ENCODE assay signal across 16 cellular contexts in genomic region chr19:43198686-43199419, GRCh38. TPM values are rescaled to one million over a fixed set of nuclear protein-coding genes. Genes with fewer than 3 reads are reported as not detected.
DNase-seq lines count a peak whose midpoint lies in the region; ATAC-seq and TF ChIP-seq lines count a peak whose summit lies in the region.
"Not testable (repeated sequence)": the region's sequence is repeated elsewhere in the genome, so short reads cannot be mapped to it uniquely, and the experiment has no call there.
"Had no signal": no experiment of that assay in that cellular context is flagged by ENCODE, and none has a peak within 500 bp of the region (broad histone marks: within the 10 kb centered on the region; RNA-seq: fewer than 3 reads in every experiment).

No MANE protein-coding gene starts in this region.

- H3K9ac ChIP-seq in IMR-90 (ENCODE audit: low read depth, low read length); mammary epithelial cell (ENCODE audit: insufficient read depth, low read length): not testable (repeated sequence)

- H2BK120ac ChIP-seq in IMR-90 (ENCODE audit: low read depth, low read length), result not testable (repeated sequence)

- H2BK5ac ChIP-seq in IMR-90 (ENCODE audit: low read depth, low read length, poor library complexity, severe bottlenecking), result not testable (repeated sequence)

- H3K9me3 ChIP-seq in IMR-90 (ENCODE audit: control insufficient read depth, insufficient read depth, low read length); mammary epithelial cell (replicated peaks; ENCODE audit: insufficient read depth, low read length); testis: not testable (repeated sequence)

- DNase-seq in BJ (ENCODE audit: low read depth); IMR-90; mammary epithelial cell: not testable (repeated sequence)
- DNase-seq in ELR (ENCODE audit: low read depth), result peak; percentile 19
- DNase-seq in OCI-M1 (lab: John Stamatoyannopoulos, UW), result peak; percentile 18
- peak; percentile 5 to 23 for DNase-seq in activated CD4-positive, alpha-beta T cell treated with anti-CD3 and anti-CD28 coated beads, Interleukin-2, amount 50 U/mL, for 48 hours
- peak; percentile 57 for DNase-seq in glutamatergic neuron
- DNase-seq in testis, result peak; percentile 52

- H3K4me1 Mint-ChIP-seq in glutamatergic neuron (ENCODE audit: low read depth, unreplicated experiment), result not testable (repeated sequence)

- H4K8ac ChIP-seq in IMR-90 (ENCODE audit: low read depth in 2 of 2, low read length in 2 of 2), result 0 out of 4 replicates have a peak overlapping the region, but pooled peaks of 1 of the 2 experiments have one; percentile 16

- intact Hi-C loops in IMR-90 (cut with micrococcal nuclease); mammary epithelial cell (cut with micrococcal nuclease); testis (cut with DNase I; ENCODE audit: low total_unique reads): not testable (repeated sequence)

- not testable (repeated sequence) for ATAC-seq in IMR-90 (ENCODE audit: low read depth)

- not testable (repeated sequence) for H4K20me1 ChIP-seq in IMR-90 (ENCODE audit: insufficient read depth, low read length); mammary epithelial cell (ENCODE audit: insufficient read depth, low read length)

- dilution Hi-C loops in IMR-90 (cut with HindIII; ENCODE audit: low sequenced_read_pairs, unreplicated experiment); mammary epithelial cell (cut with HindIII; ENCODE audit: low sequenced_read_pairs): not testable (repeated sequence)

- H3K4me3 ChIP-seq in BJ (ENCODE audit: low read depth, low read length); IMR-90 (ENCODE audit: insufficient read depth, low read depth, low read length); mammary epithelial cell (replicated peaks in 1 of 3; ENCODE audit: insufficient read depth in 1 of 3, low read depth in 2 of 3, low read length in 3 of 3); testis: not testable (repeated sequence)

- not testable (repeated sequence) for H3K4me2 ChIP-seq in IMR-90 (ENCODE audit: low read depth, low read length); mammary epithelial cell (ENCODE audit: insufficient read depth, low read depth, low read length)

- H3K4me3 Mint-ChIP-seq in glutamatergic neuron (ENCODE audit: unreplicated experiment), result not testable (repeated sequence)

- not testable (repeated sequence) for H3K27ac Mint-ChIP-seq in glutamatergic neuron (ENCODE audit: unreplicated experiment)

- not testable (repeated sequence) for TF ChIP-seq POLR2A in IMR-90 (IDR thresholded peaks at IDR 0.05; ENCODE audit: low read depth, low read length); testis (IDR thresholded peaks at IDR 0.05)

- not testable (repeated sequence) for H3K18ac ChIP-seq in IMR-90 (ENCODE audit: low read depth, low read length)

- WGBS in IMR-90 (ENCODE audit: extremely low coverage in 2 of 2, insufficient read length in 1 of 2), 2 experiments, result no CpG with 5 or more reads among the region's 5 CpGs
- 83% methylated on average over 4 of the region's 5 CpGs for WGBS in mammary epithelial cell (ENCODE audit: low coverage, missing lambda C conversion rate)
- 44 to 72% methylated on average over 5 of the region's 5 CpGs for WGBS in testis, 2 donors

- peak overlapping the region; percentile 39; the same call in 1 of the 2 replicates for H2AK5ac ChIP-seq in IMR-90 (ENCODE audit: low read depth, low read length)

- H3K27ac ChIP-seq in IMR-90 (ENCODE audit: insufficient read depth, low read length); mammary epithelial cell (ENCODE audit: insufficient read depth, low read depth, low read length); testis: not testable (repeated sequence)

- not testable (repeated sequence) for H3K27me3 ChIP-seq in BJ (ENCODE audit: control insufficient read depth, insufficient read depth, low read length); IMR-90 (ENCODE audit: control insufficient read depth, insufficient read depth, low read length); mammary epithelial cell (ENCODE audit: insufficient read depth, low read length); testis

- not testable (repeated sequence) for H2BK20ac ChIP-seq in IMR-90 (ENCODE audit: low read depth, low read length)

- H3K79me2 ChIP-seq in mammary epithelial cell (ENCODE audit: insufficient read depth, low read length), result not testable (repeated sequence)

- H3K79me1 ChIP-seq in IMR-90 (ENCODE audit: low read depth in 1 of 2, low read length in 2 of 2), result not testable (repeated sequence)

- TF ChIP-seq RAD21 in IMR-90 (IDR thresholded peaks at IDR 0.05; ENCODE audit: low read length), result not testable (repeated sequence)

- not testable (repeated sequence) for H2AK9ac ChIP-seq in IMR-90 (replicated peaks; ENCODE audit: low read depth, low read length, poor library complexity)

- not testable (repeated sequence) for H3K56ac ChIP-seq in IMR-90 (ENCODE audit: extremely low read depth, insufficient read depth, low read length)

- H3K36me3 ChIP-seq in BJ (ENCODE audit: control insufficient read depth, insufficient read depth, low read length); IMR-90 (ENCODE audit: control insufficient read depth, insufficient read depth, low read length); mammary epithelial cell (ENCODE audit: insufficient read depth, low read length); testis (ENCODE audit: low read depth, missing control alignments): not testable (repeated sequence)

- not testable (repeated sequence) for H3K4ac ChIP-seq in IMR-90 (ENCODE audit: low read depth, low read length)

- not testable (repeated sequence) for H2AFZ ChIP-seq in IMR-90 (replicated peaks; ENCODE audit: low read length, poor library complexity); mammary epithelial cell (ENCODE audit: low read depth, low read length)

- CTCF ChIA-PET in BJ (lab: Yijun Ruan, JAX), result interaction anchor here (1.1 to 1.4 kb wide), 2 partner anchors 74 to 227 kb away, joined by 3 to 4 read pairs; no protein-coding TSS in a partner anchor
- CTCF ChIA-PET in IMR-90 (lab: Yijun Ruan, JAX); mammary epithelial cell (lab: Charles Lee; ENCODE audit: low non-redundant PET): not testable (repeated sequence)

- H3K9me1 ChIP-seq in IMR-90 (ENCODE audit: insufficient read depth, low read length), result not testable (repeated sequence)

- not testable (repeated sequence) for H4K91ac ChIP-seq in IMR-90 (ENCODE audit: insufficient read depth, low read depth, low read length)

- TF ChIP-seq CTCF in BJ (IDR thresholded peaks at IDR 0.05; ENCODE audit: insufficient read depth, low read depth, low read length) (peak; percentile 10; the same call in 1 of the 2 replicates), mammary epithelial cell (conservative IDR thresholded peaks at IDR 0.05 in 1 of 2, IDR thresholded peaks at IDR 0.05 in 1 of 2; ENCODE audit: extremely low read depth in 1 of 2, insufficient read depth in 1 of 2, low read depth in 1 of 2, low read length in 2 of 2) (peak; percentile 13 to 34), glutamatergic neuron (IDR thresholded peaks at IDR 0.05; ENCODE audit: partially characterized antibody, unreplicated experiment) (peak; percentile 21)
- not testable (repeated sequence) for TF ChIP-seq CTCF in IMR-90 (conservative IDR thresholded peaks at IDR 0.05; ENCODE audit: low read depth, low read length); testis (IDR thresholded peaks at IDR 0.05)

- POLR2A ChIA-PET in BJ (lab: Charles Lee); IMR-90 (lab: Charles Lee; ENCODE audit: unreplicated experiment): not testable (repeated sequence)

- H4K5ac ChIP-seq in IMR-90 (ENCODE audit: low read depth, low read length), result not testable (repeated sequence)

- not testable (repeated sequence) for H3K27me3 Mint-ChIP-seq in glutamatergic neuron (ENCODE audit: unreplicated experiment)

- not testable (repeated sequence) for BruUV-seq in IMR-90 (replicated peaks; lab: Mats Ljungman, UMichigan); mammary epithelial cell (replicated peaks; lab: Mats Ljungman, UMichigan)

- peaks cover 11% of the 10 kb centered on the region for H3K4me1 ChIP-seq in IMR-90 (ENCODE audit: control insufficient read depth, insufficient read depth, low read length)
- peaks cover 32% of the 10 kb centered on the region for H3K4me1 ChIP-seq in mammary epithelial cell (ENCODE audit: insufficient read depth, low read length)
- not testable (repeated sequence) for H3K4me1 ChIP-seq in testis

- H3K36me3 Mint-ChIP-seq in glutamatergic neuron (ENCODE audit: unreplicated experiment), result not testable (repeated sequence)

- not testable (repeated sequence) for H2BK15ac ChIP-seq in IMR-90 (ENCODE audit: low read depth, low read length)

- H3K14ac ChIP-seq in IMR-90 (replicated peaks; ENCODE audit: low read depth, low read length), result not testable (repeated sequence)

- in situ Hi-C loops in IMR-90 (cut with MboI; ENCODE audit: low sequenced_read_pairs); mammary epithelial cell (cut with MboI; ENCODE audit: low sequenced_read_pairs in 2 of 2): not testable (repeated sequence)

- H3K23ac ChIP-seq in IMR-90 (ENCODE audit: low read depth, low read length), result not testable (repeated sequence)

- not testable (repeated sequence) for H3K9me3 Mint-ChIP-seq in glutamatergic neuron (ENCODE audit: unreplicated experiment)

RNA-seq across cellular contexts. Expression of gene PSG4, which starts 6.6 kb away (rescaled TPM):
- 5.7 and 5.8 TPM in 2 replicates for polyA plus RNA-seq in BJ (2011; rRNA removed)
- polyA minus RNA-seq in BJ (2011; rRNA and poly(A)+ RNA removed), result 1.2 and 1.4 TPM in 2 replicates
- 87.5 and 106 TPM in 2 replicates for total RNA-seq in IMR-90 (2012; rRNA removed)
- 211 and 223 TPM in 2 replicates for polyA plus RNA-seq in IMR-90 (2012; rRNA removed)
- 52.5 and 63.4 TPM in 2 replicates for polyA plus RNA-seq in IMR-90 (2012; cell fraction: cytosol; rRNA removed)
- 205 and 688 TPM in 2 replicates for polyA plus RNA-seq in IMR-90 (2012; cell fraction: nucleus; rRNA removed; ENCODE audit: low replicate concordance)
- 10 to 100 TPM in 1 of 2 donors, not detected in 1; 43.8 TPM for total RNA-seq in mammary epithelial cell
- polyA plus RNA-seq in mammary epithelial cell, result 5.6 TPM
- polyA minus RNA-seq in mammary epithelial cell, result 17.5 TPM
- not detected for total RNA-seq in glutamatergic neuron (ENCODE audit: unreplicated experiment)
- total RNA-seq in testis, result under 1 TPM in 1 of 2 donors, not detected in 1; 0.25 TPM
- polyA plus RNA-seq in testis (ENCODE audit: insufficient read depth, low read depth, low replicate concordance), result not detected
- total RNA-seq: activated CD8-positive, alpha-beta memory T cell treated with anti-CD3 and anti-CD28 coated beads for 36 hours; heart left ventricle; lower lobe of right lung; mucosa of gallbladder; osteocyte; T-helper 1 cell treated with Interleukin-12 subunit alpha and Interleukin-12 subunit beta and Interleukin-4 antibody, amounts not matched to agents 30 ng/mL and 1 ng/mL, for 36 hours had no signal
- polyA plus RNA-seq: heart left ventricle, small intestine had no signal

RNA-seq across cellular contexts. Expression of gene PSG5, which starts 12.5 kb away (rescaled TPM):
- 674 and 893 TPM in 2 replicates for polyA plus RNA-seq in BJ (2011; rRNA removed)
- polyA minus RNA-seq in BJ (2011; rRNA and poly(A)+ RNA removed), result 110 and 164 TPM in 2 replicates
- 38.6 and 50.7 TPM in 2 replicates for total RNA-seq in IMR-90 (2012; rRNA removed)
- polyA plus RNA-seq in IMR-90 (2012; rRNA removed), result 75.9 and 84.8 TPM in 2 replicates
- 24.2 and 25.3 TPM in 2 replicates for polyA plus RNA-seq in IMR-90 (2012; cell fraction: cytosol; rRNA removed)
- 7.4 and 30.3 TPM in 2 replicates for polyA plus RNA-seq in IMR-90 (2012; cell fraction: nucleus; rRNA removed; ENCODE audit: low replicate concordance)
- total RNA-seq in mammary epithelial cell, result 10 to 100 TPM in 1 of 2 donors, under 1 TPM in 1; 0.59 to 10.2 TPM
- 0.99 TPM for polyA plus RNA-seq in mammary epithelial cell
- not detected for polyA minus RNA-seq in mammary epithelial cell
- total RNA-seq in glutamatergic neuron (ENCODE audit: unreplicated experiment), result not detected
- not detected for total RNA-seq in testis
- polyA plus RNA-seq in testis (ENCODE audit: insufficient read depth, low read depth, low replicate concordance), result not detected
- total RNA-seq: activated CD8-positive, alpha-beta memory T cell treated with anti-CD3 and anti-CD28 coated beads for 36 hours; heart left ventricle; lower lobe of right lung; mucosa of gallbladder; osteocyte; T-helper 1 cell treated with Interleukin-12 subunit alpha and Interleukin-12 subunit beta and Interleukin-4 antibody, amounts not matched to agents 30 ng/mL and 1 ng/mL, for 36 hours had no signal
- polyA plus RNA-seq: adipose tissue, heart left ventricle, small intestine had no signal
